Comparison of ENCODE assay signal across 2 cellular contexts in the genomic region with DNA sequence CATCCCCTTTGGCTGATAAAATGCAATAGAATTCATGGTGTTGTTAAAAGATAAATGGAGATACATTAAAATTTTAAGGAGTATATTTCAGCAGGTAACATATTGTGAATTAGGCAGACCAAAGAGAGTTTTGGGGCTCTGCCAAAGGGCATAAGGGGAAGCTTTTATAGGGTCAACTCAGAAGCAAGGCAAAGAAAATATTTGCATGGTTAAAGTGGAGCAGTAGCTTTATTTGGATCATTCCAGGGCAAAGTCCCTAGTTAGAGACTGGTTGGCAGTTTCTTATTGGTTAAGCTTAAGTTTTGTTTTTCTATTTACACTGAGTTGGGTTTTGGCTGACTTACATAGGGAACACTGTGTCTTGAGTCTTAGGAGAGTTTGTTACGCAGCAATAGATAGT.
TF ChIP-seq lines count a peak whose summit lies in the region.

No MANE protein-coding gene starts in this region.

TF ChIP-seq in liver, 16 proteins besides CTCF, POLR2A, EP300 and RAD21 (continued from another document):
- TF ChIP-seq ZBTB33 (IDR thresholded peaks at IDR 0.05) (peak; percentile 52), GABPA (IDR thresholded peaks at IDR 0.05 in 1 of 2, conservative IDR thresholded peaks at IDR 0.05 in 1 of 2) (no peak), SP1 (IDR thresholded peaks at IDR 0.05) (peak; percentile 90), FOXA2 (IDR thresholded peaks at IDR 0.05) (peak; percentile 49), EGR1 (IDR thresholded peaks at IDR 0.05; ENCODE audit: low read depth in 2 of 2) (no peak)
- TF ChIP-seq, protein P1, sequence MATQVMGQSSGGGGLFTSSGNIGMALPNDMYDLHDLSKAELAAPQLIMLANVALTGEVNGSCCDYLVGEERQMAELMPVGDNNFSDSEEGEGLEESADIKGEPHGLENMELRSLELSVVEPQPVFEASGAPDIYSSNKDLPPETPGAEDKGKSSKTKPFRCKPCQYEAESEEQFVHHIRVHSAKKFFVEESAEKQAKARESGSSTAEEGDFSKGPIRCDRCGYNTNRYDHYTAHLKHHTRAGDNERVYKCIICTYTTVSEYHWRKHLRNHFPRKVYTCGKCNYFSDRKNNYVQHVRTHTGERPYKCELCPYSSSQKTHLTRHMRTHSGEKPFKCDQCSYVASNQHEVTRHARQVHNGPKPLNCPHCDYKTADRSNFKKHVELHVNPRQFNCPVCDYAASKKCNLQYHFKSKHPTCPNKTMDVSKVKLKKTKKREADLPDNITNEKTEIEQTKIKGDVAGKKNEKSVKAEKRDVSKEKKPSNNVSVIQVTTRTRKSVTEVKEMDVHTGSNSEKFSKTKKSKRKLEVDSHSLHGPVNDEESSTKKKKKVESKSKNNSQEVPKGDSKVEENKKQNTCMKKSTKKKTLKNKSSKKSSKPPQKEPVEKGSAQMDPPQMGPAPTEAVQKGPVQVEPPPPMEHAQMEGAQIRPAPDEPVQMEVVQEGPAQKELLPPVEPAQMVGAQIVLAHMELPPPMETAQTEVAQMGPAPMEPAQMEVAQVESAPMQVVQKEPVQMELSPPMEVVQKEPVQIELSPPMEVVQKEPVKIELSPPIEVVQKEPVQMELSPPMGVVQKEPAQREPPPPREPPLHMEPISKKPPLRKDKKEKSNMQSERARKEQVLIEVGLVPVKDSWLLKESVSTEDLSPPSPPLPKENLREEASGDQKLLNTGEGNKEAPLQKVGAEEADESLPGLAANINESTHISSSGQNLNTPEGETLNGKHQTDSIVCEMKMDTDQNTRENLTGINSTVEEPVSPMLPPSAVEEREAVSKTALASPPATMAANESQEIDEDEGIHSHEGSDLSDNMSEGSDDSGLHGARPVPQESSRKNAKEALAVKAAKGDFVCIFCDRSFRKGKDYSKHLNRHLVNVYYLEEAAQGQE (IDR thresholded peaks at IDR 0.05): peak; percentile 32
TF ChIP-seq in liver: peak in this region for 11.

TF ChIP-seq in HepG2, 621 proteins besides CTCF, POLR2A, EP300 and RAD21 (continued from another document):
- TF ChIP-seq, protein P2, sequence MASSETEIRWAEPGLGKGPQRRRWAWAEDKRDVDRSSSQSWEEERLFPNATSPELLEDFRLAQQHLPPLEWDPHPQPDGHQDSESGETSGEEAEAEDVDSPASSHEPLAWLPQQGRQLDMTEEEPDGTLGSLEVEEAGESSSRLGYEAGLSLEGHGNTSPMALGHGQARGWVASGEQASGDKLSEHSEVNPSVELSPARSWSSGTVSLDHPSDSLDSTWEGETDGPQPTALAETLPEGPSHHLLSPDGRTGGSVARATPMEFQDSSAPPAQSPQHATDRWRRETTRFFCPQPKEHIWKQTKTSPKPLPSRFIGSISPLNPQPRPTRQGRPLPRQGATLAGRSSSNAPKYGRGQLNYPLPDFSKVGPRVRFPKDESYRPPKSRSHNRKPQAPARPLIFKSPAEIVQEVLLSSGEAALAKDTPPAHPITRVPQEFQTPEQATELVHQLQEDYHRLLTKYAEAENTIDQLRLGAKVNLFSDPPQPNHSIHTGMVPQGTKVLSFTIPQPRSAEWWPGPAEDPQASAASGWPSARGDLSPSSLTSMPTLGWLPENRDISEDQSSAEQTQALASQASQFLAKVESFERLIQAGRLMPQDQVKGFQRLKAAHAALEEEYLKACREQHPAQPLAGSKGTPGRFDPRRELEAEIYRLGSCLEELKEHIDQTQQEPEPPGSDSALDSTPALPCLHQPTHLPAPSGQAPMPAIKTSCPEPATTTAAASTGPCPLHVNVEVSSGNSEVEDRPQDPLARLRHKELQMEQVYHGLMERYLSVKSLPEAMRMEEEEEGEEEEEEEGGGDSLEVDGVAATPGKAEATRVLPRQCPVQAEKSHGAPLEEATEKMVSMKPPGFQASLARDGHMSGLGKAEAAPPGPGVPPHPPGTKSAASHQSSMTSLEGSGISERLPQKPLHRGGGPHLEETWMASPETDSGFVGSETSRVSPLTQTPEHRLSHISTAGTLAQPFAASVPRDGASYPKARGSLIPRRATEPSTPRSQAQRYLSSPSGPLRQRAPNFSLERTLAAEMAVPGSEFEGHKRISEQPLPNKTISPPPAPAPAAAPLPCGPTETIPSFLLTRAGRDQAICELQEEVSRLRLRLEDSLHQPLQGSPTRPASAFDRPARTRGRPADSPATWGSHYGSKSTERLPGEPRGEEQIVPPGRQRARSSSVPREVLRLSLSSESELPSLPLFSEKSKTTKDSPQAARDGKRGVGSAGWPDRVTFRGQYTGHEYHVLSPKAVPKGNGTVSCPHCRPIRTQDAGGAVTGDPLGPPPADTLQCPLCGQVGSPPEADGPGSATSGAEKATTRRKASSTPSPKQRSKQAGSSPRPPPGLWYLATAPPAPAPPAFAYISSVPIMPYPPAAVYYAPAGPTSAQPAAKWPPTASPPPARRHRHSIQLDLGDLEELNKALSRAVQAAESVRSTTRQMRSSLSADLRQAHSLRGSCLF (CRISPR knock-in tag; IDR thresholded peaks at IDR 0.05; ENCODE audit: borderline replicate concordance): no peak
- no peak for TF ChIP-seq ZNF570 (CRISPR knock-in tag; IDR thresholded peaks at IDR 0.05; ENCODE audit: borderline replicate concordance)
- TF ChIP-seq LBX2 (CRISPR knock-in tag; IDR thresholded peaks at IDR 0.05; ENCODE audit: borderline replicate concordance): no peak
- no peak for TF ChIP-seq ZNF547 (CRISPR knock-in tag; IDR thresholded peaks at IDR 0.05)
- no peak for TF ChIP-seq TSC22D2 (CRISPR knock-in tag; IDR thresholded peaks at IDR 0.05; ENCODE audit: borderline replicate concordance)
- no peak for TF ChIP-seq ZNF264 (CRISPR knock-in tag; IDR thresholded peaks at IDR 0.05)
- TF ChIP-seq RBAK (CRISPR knock-in tag; IDR thresholded peaks at IDR 0.05): no peak
- no peak for TF ChIP-seq MXD3 (CRISPR knock-in tag; IDR thresholded peaks at IDR 0.05)
- no peak for TF ChIP-seq SALL2 (CRISPR knock-in tag; IDR thresholded peaks at IDR 0.05)
- no peak for TF ChIP-seq ESRRA (CRISPR knock-in tag; IDR thresholded peaks at IDR 0.05; ENCODE audit: low read depth)
